Comparison of ENCODE assay signal across 11 cellular contexts in the genomic region with DNA sequence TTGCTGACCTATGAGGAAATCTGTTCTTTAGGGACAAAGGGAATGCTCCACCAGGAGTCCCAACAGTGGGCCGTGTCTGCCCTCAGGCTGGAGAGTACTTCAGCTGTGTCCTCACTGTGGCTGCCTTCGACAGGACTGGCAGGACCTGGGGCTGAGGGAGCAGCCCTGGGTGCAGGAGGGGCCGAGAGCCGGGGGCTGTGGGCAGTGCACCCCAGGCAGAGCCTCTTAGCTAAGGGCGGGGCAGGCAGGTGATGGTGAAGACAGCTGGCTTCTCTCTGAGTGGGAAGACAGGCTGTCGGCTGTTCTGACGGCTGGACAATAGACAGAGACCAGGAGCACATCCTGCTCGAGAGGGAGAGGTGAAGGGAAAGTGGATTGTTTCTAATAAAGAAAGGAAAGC.
DNase-seq lines count a peak whose midpoint lies in the region; ATAC-seq and TF ChIP-seq lines count a peak whose summit lies in the region.
"Had no signal": no experiment of that assay in that cellular context is flagged by ENCODE, and none has a peak within 500 bp of the region (broad histone marks: within the 10 kb centered on the region; RNA-seq: fewer than 3 reads in every experiment).

No MANE protein-coding gene starts in this region.

- no peaks in the 10 kb centered on the region for H3K9me2 ChIP-seq in hepatocyte (replicated peaks; ENCODE audit: insufficient read depth)

- peaks cover under 1 to 42% (median 6%) of the 10 kb centered on the region in 3 donors for H3K4me1 ChIP-seq in gastroesophageal sphincter
- H3K4me1 ChIP-seq in spleen = peaks cover 17 to 90% (median 60%) of the 10 kb centered on the region in 6 donors
- peaks cover 5% of the 10 kb centered on the region for H3K4me1 ChIP-seq in hepatocyte (ENCODE audit: insufficient read depth)

- H3K36me3 ChIP-seq in gastroesophageal sphincter = peaks cover 0 to 89% of the 10 kb centered on the region in 2 donors
- H3K36me3 ChIP-seq in spleen = peaks cover 3 to 91% (median 62%) of the 10 kb centered on the region in 6 donors
- H3K36me3 ChIP-seq in hepatocyte (replicated peaks; ENCODE audit: insufficient read depth, low read depth) = no peaks in the 10 kb centered on the region

- ATAC-seq in gastroesophageal sphincter = peak; percentile 10

- TF ChIP-seq POLR2A in gastroesophageal sphincter (IDR thresholded peaks at IDR 0.05) (no peak), spleen (IDR thresholded peaks at IDR 0.05) (no peak)

- H3K9me3 ChIP-seq in gastroesophageal sphincter (no peaks in the 10 kb centered on the region), spleen (no peaks in the 10 kb centered on the region), hepatocyte (ENCODE audit: low read depth) (no peaks in the 10 kb centered on the region)

- H3K27ac ChIP-seq in gastroesophageal sphincter (peak overlapping the region in 2 of 4 donors; percentile 84 to 87), spleen (peak overlapping the region in 4 of 8 donors; percentile 16 to 67 (median 28)), hepatocyte (no peak overlapping the region)

- 12 to 57% methylated on average over 3 of the region's 8 CpGs for WGBS in gastroesophageal sphincter (ENCODE audit: low coverage in 1 of 2), 2 donors
- 76 to 89% (median 81%) methylated on average over 6 to 8 of the region's 8 CpGs for WGBS in spleen, 5 donors
- WGBS in hepatocyte (ENCODE audit: low lambda C conversion rate, missing lambda C conversion rate) = 72% methylated on average over 8 of the region's 8 CpGs

- DNase-seq in NCI-H82 (lab: John Stamatoyannopoulos, UW) = peak; percentile 46
- no peak for DNase-seq in NCI-H82 treated with DMSO at 0.1 percent for 48 hours (lab: John Stamatoyannopoulos, UW; ENCODE audit: unreplicated experiment)
- peak; percentile 64 for DNase-seq in NCI-H510A treated with DMSO at 0.1 percent for 48 hours (lab: John Stamatoyannopoulos, UW)
- DNase-seq in spleen = peak; percentile 71
- DNase-seq in cerebellum (ENCODE audit: low spot score) = no peak
- no peak for DNase-seq in DMS 273 treated with DMSO at 0.1 percent for 48 hours (lab: John Stamatoyannopoulos, UW)
- DNase-seq in hepatocyte (ENCODE audit: low spot score) = no peak
- DNase-seq: activated CD4-positive, alpha-beta T cell treated with anti-CD3 and anti-CD28 coated beads, Interleukin-2, amount 50 U/mL, for 1 hour; effector CD4-positive, alpha-beta T cell; NCI-H1092 treated with DMSO at 0.1 percent for 48 hours had no signal

- H2AFZ ChIP-seq in hepatocyte = no peak overlapping the region

- TF ChIP-seq CTCF in gastroesophageal sphincter (IDR thresholded peaks at IDR 0.05) = no peak
- no peak for TF ChIP-seq CTCF in spleen (IDR thresholded peaks at IDR 0.05 in 8 of 11, conservative IDR thresholded peaks at IDR 0.05 in 3 of 11)
- no peak for TF ChIP-seq CTCF in hepatocyte (IDR thresholded peaks at IDR 0.05; ENCODE audit: poor library complexity)

- no peaks in the 10 kb centered on the region for H3K79me2 ChIP-seq in hepatocyte

- TF ChIP-seq EP300 in gastroesophageal sphincter (IDR thresholded peaks at IDR 0.05) = no peak

- H3K4me2 ChIP-seq in hepatocyte = no peak overlapping the region

- H3K4me3 ChIP-seq in gastroesophageal sphincter (no peak overlapping the region), spleen (no peak overlapping the region), hepatocyte (no peak overlapping the region)

- no peaks in the 10 kb centered on the region for H4K20me1 ChIP-seq in hepatocyte (ENCODE audit: insufficient read depth, poor library complexity, severe bottlenecking)

- H3K27me3 ChIP-seq in gastroesophageal sphincter = no peaks in the 10 kb centered on the region
- H3K27me3 ChIP-seq in spleen (replicated peaks in 1 of 7) = no peaks in the 10 kb centered on the region
- no peaks in the 10 kb centered on the region for H3K27me3 ChIP-seq in hepatocyte

- intact Hi-C loops in spleen (cut with DNase I; ENCODE audit: low total_unique reads) = no loop called here

Comparison
In these comparisons a context has a peak if more than half of its experiments do, and no peak if none do; other contexts are left out.
1. DNase-seq: peak in NCI-H82 (single experiment), NCI-H510A treated with DMSO at 0.1 percent for 48 hours (single experiment) and spleen (single experiment); none in NCI-H82 treated with DMSO at 0.1 percent for 48 hours (single experiment), cerebellum (single experiment), DMS 273 treated with DMSO at 0.1 percent for 48 hours (single experiment) and hepatocyte (single experiment).